Comparison of ENCODE assay signal across 17 cellular contexts in genomic region chr6:36533321-36533720, GRCh38.
"Had no signal": no experiment of that assay in that cellular context is flagged by ENCODE, and none has a peak within 500 bp of the region (broad histone marks: within the 10 kb centered on the region; RNA-seq: fewer than 3 reads in every experiment).

No MANE protein-coding gene starts in this region.

- ATAC-seq: gastrocnemius medialis; left lobe of liver; stimulated activated naive B cell treated with anti-CD40 and anti-IgM and Interleukin-4, amounts not matched to agents 10 μg/mL and 1 μg/mL and 100 μg/mL, for 72 hours had no signal

- H3K4me1 ChIP-seq: thyroid gland had no signal

- H3K9me3 ChIP-seq: gastrocnemius medialis, thyroid gland had no signal

- H3K27ac ChIP-seq: gastrocnemius medialis, thyroid gland had no signal

- H3K4me3 Mint-ChIP-seq: brain; stimulated activated naive B cell treated with anti-CD40 and anti-IgM and Interleukin-4, amounts not matched to agents 10 μg/mL and 1 μg/mL and 100 μg/mL, for 72 hours had no signal

- H3K27ac Mint-ChIP-seq: brain; stimulated activated naive B cell treated with anti-CD40 and anti-IgM and Interleukin-4, amounts not matched to agents 10 μg/mL and 1 μg/mL and 100 μg/mL, for 72 hours had no signal

- H3K9me3 Mint-ChIP-seq: brain; stimulated activated naive B cell treated with anti-CD40 and anti-IgM and Interleukin-4, amounts not matched to agents 10 μg/mL and 1 μg/mL and 100 μg/mL, for 72 hours had no signal

- H3K27me3 Mint-ChIP-seq: brain; stimulated activated naive B cell treated with anti-CD40 and anti-IgM and Interleukin-4, amounts not matched to agents 10 μg/mL and 1 μg/mL and 100 μg/mL, for 72 hours had no signal

- H3K4me3 ChIP-seq: gastrocnemius medialis, thyroid gland had no signal

- DNase-seq: activated CD4-positive, alpha-beta T cell treated with anti-CD3 and anti-CD28 coated beads, Interleukin-2, amount 50 U/mL, for 48 hours; activated CD4-positive, CD25-positive, alpha-beta regulatory T cell treated with anti-CD3 and anti-CD28 coated beads, Interleukin-2, amount 50 U/mL, for 72 hours; activated effector memory CD4-positive, alpha-beta T cell treated with Interleukin-2 at 50 U/mL for 16 hours; activated naive CD4-positive, alpha-beta T cell treated with anti-CD3 and anti-CD28 coated beads, Interleukin-2, amount 50 U/mL, for 16 hours; amniotic stem cell; central memory CD4-positive, alpha-beta T cell; cortex of kidney; effector CD4-positive, alpha-beta T cell; gastrocnemius medialis; islet precursor cell; posterior cingulate gyrus; stimulated activated CD4-positive, alpha-beta T cell treated with anti-CD3 and anti-CD28 coated beads, Interleukin-2, amount 100 ng/mL, for 48 hours; stimulated activated naive B cell treated with anti-CD40 and anti-IgM and Interleukin-4, amounts not matched to agents 10 μg/mL and 1 μg/mL and 100 μg/mL, for 72 hours; T1000; thyroid gland had no signal

- H3K27me3 ChIP-seq: gastrocnemius medialis, thyroid gland had no signal
